1 cellular context compared by ENCODE assay signal in the genomic region with DNA sequence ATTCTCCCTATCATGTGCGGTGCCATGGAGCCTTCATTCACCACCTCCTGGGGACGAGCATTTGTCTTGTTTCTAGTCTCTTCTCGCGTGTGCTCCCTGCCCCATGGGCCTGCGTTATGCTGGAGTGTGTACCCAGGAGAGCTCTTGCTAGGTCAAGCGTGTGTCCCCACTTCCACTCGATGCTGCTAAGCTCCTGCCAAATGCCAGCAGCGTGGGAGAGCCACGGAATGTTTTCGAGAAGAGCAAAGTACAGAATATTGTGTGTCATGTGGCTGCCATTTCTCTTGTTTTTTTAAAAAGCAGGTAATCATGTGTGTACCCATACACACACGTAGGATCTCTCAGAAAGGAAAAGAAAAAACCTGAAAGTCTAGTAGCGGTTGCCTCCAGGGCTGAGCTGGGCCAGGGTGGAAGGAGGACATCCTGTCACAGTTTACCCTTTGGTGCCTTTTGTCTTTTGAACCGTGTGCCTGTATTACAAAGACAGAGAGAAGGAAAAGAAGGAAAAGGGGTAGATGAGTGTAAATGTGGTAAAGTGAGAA.
TF ChIP-seq lines count a peak whose summit lies in the region.

No MANE protein-coding gene starts in this region.

TF ChIP-seq in WTC11, 78 proteins besides CTCF, POLR2A, EP300 and RAD21:
- TF ChIP-seq GTF2I (CRISPR knock-in tag; conservative IDR thresholded peaks at IDR 0.05): no peak
- no peak for TF ChIP-seq TCF7 (CRISPR knock-in tag; IDR thresholded peaks at IDR 0.05; ENCODE audit: low read depth)
- no peak for TF ChIP-seq CREB1 (CRISPR knock-in tag; IDR thresholded peaks at IDR 0.05)
- TF ChIP-seq, protein P1, sequence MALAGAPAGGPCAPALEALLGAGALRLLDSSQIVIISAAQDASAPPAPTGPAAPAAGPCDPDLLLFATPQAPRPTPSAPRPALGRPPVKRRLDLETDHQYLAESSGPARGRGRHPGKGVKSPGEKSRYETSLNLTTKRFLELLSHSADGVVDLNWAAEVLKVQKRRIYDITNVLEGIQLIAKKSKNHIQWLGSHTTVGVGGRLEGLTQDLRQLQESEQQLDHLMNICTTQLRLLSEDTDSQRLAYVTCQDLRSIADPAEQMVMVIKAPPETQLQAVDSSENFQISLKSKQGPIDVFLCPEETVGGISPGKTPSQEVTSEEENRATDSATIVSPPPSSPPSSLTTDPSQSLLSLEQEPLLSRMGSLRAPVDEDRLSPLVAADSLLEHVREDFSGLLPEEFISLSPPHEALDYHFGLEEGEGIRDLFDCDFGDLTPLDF (CRISPR knock-in tag; IDR thresholded peaks at IDR 0.05): no peak
- TF ChIP-seq, protein P2, sequence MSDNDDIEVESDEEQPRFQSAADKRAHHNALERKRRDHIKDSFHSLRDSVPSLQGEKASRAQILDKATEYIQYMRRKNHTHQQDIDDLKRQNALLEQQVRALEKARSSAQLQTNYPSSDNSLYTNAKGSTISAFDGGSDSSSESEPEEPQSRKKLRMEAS (CRISPR knock-in tag; IDR thresholded peaks at IDR 0.05): no peak
- TF ChIP-seq, protein P3, sequence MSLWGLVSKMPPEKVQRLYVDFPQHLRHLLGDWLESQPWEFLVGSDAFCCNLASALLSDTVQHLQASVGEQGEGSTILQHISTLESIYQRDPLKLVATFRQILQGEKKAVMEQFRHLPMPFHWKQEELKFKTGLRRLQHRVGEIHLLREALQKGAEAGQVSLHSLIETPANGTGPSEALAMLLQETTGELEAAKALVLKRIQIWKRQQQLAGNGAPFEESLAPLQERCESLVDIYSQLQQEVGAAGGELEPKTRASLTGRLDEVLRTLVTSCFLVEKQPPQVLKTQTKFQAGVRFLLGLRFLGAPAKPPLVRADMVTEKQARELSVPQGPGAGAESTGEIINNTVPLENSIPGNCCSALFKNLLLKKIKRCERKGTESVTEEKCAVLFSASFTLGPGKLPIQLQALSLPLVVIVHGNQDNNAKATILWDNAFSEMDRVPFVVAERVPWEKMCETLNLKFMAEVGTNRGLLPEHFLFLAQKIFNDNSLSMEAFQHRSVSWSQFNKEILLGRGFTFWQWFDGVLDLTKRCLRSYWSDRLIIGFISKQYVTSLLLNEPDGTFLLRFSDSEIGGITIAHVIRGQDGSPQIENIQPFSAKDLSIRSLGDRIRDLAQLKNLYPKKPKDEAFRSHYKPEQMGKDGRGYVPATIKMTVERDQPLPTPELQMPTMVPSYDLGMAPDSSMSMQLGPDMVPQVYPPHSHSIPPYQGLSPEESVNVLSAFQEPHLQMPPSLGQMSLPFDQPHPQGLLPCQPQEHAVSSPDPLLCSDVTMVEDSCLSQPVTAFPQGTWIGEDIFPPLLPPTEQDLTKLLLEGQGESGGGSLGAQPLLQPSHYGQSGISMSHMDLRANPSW (CRISPR knock-in tag; conservative IDR thresholded peaks at IDR 0.05; ENCODE audit: low read depth): no peak
- TF ChIP-seq, protein P4, sequence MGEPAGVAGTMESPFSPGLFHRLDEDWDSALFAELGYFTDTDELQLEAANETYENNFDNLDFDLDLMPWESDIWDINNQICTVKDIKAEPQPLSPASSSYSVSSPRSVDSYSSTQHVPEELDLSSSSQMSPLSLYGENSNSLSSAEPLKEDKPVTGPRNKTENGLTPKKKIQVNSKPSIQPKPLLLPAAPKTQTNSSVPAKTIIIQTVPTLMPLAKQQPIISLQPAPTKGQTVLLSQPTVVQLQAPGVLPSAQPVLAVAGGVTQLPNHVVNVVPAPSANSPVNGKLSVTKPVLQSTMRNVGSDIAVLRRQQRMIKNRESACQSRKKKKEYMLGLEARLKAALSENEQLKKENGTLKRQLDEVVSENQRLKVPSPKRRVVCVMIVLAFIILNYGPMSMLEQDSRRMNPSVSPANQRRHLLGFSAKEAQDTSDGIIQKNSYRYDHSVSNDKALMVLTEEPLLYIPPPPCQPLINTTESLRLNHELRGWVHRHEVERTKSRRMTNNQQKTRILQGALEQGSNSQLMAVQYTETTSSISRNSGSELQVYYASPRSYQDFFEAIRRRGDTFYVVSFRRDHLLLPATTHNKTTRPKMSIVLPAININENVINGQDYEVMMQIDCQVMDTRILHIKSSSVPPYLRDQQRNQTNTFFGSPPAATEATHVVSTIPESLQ (CRISPR knock-in tag; IDR thresholded peaks at IDR 0.05): no peak
- TF ChIP-seq PRRX2 (CRISPR knock-in tag; IDR thresholded peaks at IDR 0.05): no peak
- no peak for TF ChIP-seq CREM (CRISPR knock-in tag; IDR thresholded peaks at IDR 0.05)
- TF ChIP-seq KAT7 (CRISPR knock-in tag; IDR thresholded peaks at IDR 0.05; ENCODE audit: borderline replicate concordance): no peak
- no peak for TF ChIP-seq ZNF219 (CRISPR knock-in tag; IDR thresholded peaks at IDR 0.05; ENCODE audit: borderline replicate concordance)
- no peak for TF ChIP-seq GABPB1 (CRISPR knock-in tag; IDR thresholded peaks at IDR 0.05)
- no peak for TF ChIP-seq ZNF121 (CRISPR knock-in tag; IDR thresholded peaks at IDR 0.05)
- no peak for TF ChIP-seq FOXP1 (CRISPR knock-in tag; IDR thresholded peaks at IDR 0.05; ENCODE audit: borderline replicate concordance)
